Comparison of ENCODE assay signal across 22 cellular contexts in genomic region chr18:59570101-59570875, GRCh38.
DNase-seq lines count a peak whose midpoint lies in the region; TF ChIP-seq lines count a peak whose summit lies in the region.
"Had no signal": no experiment of that assay in that cellular context is flagged by ENCODE, and none has a peak within 500 bp of the region (broad histone marks: within the 10 kb centered on the region; RNA-seq: fewer than 3 reads in every experiment).

No MANE protein-coding gene starts in this region.

- H4K91ac ChIP-seq in neuronal stem cell (ENCODE audit: low read depth, low read length, poor library complexity): no peak overlapping the region

- H3K79me1 ChIP-seq in neuronal stem cell (ENCODE audit: low read depth, low read length): no peaks in the 10 kb centered on the region

- TF ChIP-seq CTCF in HFFc6 (IDR thresholded peaks at IDR 0.05): no peak
- no peak for TF ChIP-seq CTCF in glutamatergic neuron (IDR thresholded peaks at IDR 0.05; ENCODE audit: partially characterized antibody, unreplicated experiment)

- H3K36me3 Mint-ChIP-seq in HFFc6 (ENCODE audit: low read depth) (peaks cover 4% of the 10 kb centered on the region; the same call in 1 of the 2 replicates), glutamatergic neuron (ENCODE audit: unreplicated experiment) (no peaks in the 10 kb centered on the region)
- H3K36me3 Mint-ChIP-seq: activated naive CD8-positive, alpha-beta T cell treated with anti-CD3 and anti-CD28 coated beads, Interleukin-2, amount 10 ng/mL, durations not matched to agents 7 days and 5 days; naive B cell had no signal

- H3K4me2 ChIP-seq in neuronal stem cell (ENCODE audit: insufficient read depth, low read length, poor library complexity, severe bottlenecking): no peak overlapping the region

- H3K14ac ChIP-seq in neuronal stem cell (ENCODE audit: low read length): no peak overlapping the region

- H3K4me3 Mint-ChIP-seq in HFFc6: peak overlapping the region; percentile 7; the same call in 1 of the 2 replicates
- peak overlapping the region; percentile 67 for H3K4me3 Mint-ChIP-seq in glutamatergic neuron (ENCODE audit: unreplicated experiment)
- H3K4me3 Mint-ChIP-seq: activated B cell treated with CpG ODN at 0.5 μM for 24 hours; activated CD8-positive, alpha-beta T cell treated with anti-CD3 and anti-CD28 coated beads, Interleukin-2, amount 10 ng/mL, durations not matched to agents 7 days and 5 days; activated naive CD8-positive, alpha-beta T cell treated with anti-CD3 and anti-CD28 coated beads, Interleukin-2, amount 10 ng/mL, durations not matched to agents 7 days and 5 days; immature natural killer cell; naive B cell; T-helper 1 cell treated with Interleukin-12 subunit alpha and Interleukin-12 subunit beta and Interleukin-4 antibody, amounts not matched to agents 30 μg/mL and 1 μg/mL, for 36 hours had no signal

- no peaks in the 10 kb centered on the region for H3K36me3 ChIP-seq in neuronal stem cell (replicated peaks in 1 of 2; ENCODE audit: control insufficient read depth in 2 of 2, insufficient read depth in 2 of 2, low read length in 2 of 2)
- H3K36me3 ChIP-seq: lower lobe of right lung, vagina had no signal

- H3K4me1 Mint-ChIP-seq in HFFc6 (ENCODE audit: low read depth) (peaks cover 83% of the 10 kb centered on the region), glutamatergic neuron (ENCODE audit: low read depth, unreplicated experiment) (peaks cover 37% of the 10 kb centered on the region)
- H3K4me1 Mint-ChIP-seq: activated B cell treated with CpG ODN at 0.5 μM for 24 hours; activated naive CD8-positive, alpha-beta T cell treated with anti-CD3 and anti-CD28 coated beads, Interleukin-2, amount 10 ng/mL, durations not matched to agents 7 days and 5 days; immature natural killer cell had no signal

- H4K8ac ChIP-seq in neuronal stem cell (ENCODE audit: low read depth, low read length): no peak overlapping the region

- no peaks in the 10 kb centered on the region for H3K9me3 ChIP-seq in neuronal stem cell (replicated peaks in 1 of 2; ENCODE audit: control insufficient read depth in 2 of 2, insufficient read depth in 1 of 2, low read depth in 1 of 2, low read length in 2 of 2)
- H3K9me3 ChIP-seq: lower lobe of right lung, vagina had no signal

- H3K9me3 Mint-ChIP-seq in HFFc6 (no peaks in the 10 kb centered on the region), glutamatergic neuron (ENCODE audit: unreplicated experiment) (peaks cover 6% of the 10 kb centered on the region)
- H3K9me3 Mint-ChIP-seq: activated B cell treated with CpG ODN at 0.5 μM for 24 hours; activated naive CD8-positive, alpha-beta T cell treated with anti-CD3 and anti-CD28 coated beads, Interleukin-2, amount 10 ng/mL, durations not matched to agents 7 days and 5 days; naive B cell; T-helper 1 cell treated with Interleukin-12 subunit alpha and Interleukin-12 subunit beta and Interleukin-4 antibody, amounts not matched to agents 30 μg/mL and 1 μg/mL, for 36 hours had no signal

- DNase-seq in HFFc6 (no peak), NCI-H82 (lab: John Stamatoyannopoulos, UW) (peak; percentile 94), glutamatergic neuron (peak; percentile 72), renal cortical epithelial cell (ENCODE audit: low read depth) (peak; percentile 26), amygdala (lab: John Stamatoyannopoulos, UW) (no peak), neuronal stem cell (ENCODE audit: low spot score) (no peak)
- no peak for DNase-seq in activated CD4-positive, alpha-beta T cell treated with anti-CD3 and anti-CD28 coated beads for 48 hours
- DNase-seq: activated B cell treated with CpG ODN at 0.5 μM for 24 hours; activated CD8-positive, alpha-beta T cell treated with anti-CD3 and anti-CD28 coated beads, Interleukin-2, amount 10 ng/mL, durations not matched to agents 7 days and 5 days; activated naive CD8-positive, alpha-beta T cell treated with anti-CD3 and anti-CD28 coated beads, Interleukin-2, amount 10 ng/mL, durations not matched to agents 7 days and 5 days; AML-193; GDM1; immature natural killer cell; lower lobe of right lung; naive B cell; NCI-H1436 treated with DMSO at 0.1 percent for 48 hours; NCI-H345; Right ventricle myocardium superior; small intestine; stimulated activated CD4-positive, alpha-beta T cell treated with anti-CD3 and anti-CD28 coated beads, Interleukin-4, amount 100 ng/mL, for 4 hours had no signal

- H3K9ac ChIP-seq in neuronal stem cell (ENCODE audit: low read depth, low read length, poor library complexity): no peak overlapping the region

- H3K27ac ChIP-seq in neuronal stem cell (replicated peaks; ENCODE audit: low read length): no peak overlapping the region
- H3K27ac ChIP-seq: lower lobe of right lung, vagina had no signal

- no peak overlapping the region for H2AFZ ChIP-seq in neuronal stem cell (ENCODE audit: low read length)

- H2BK12ac ChIP-seq in neuronal stem cell (ENCODE audit: low read length): no peak overlapping the region

- H3K27me3 Mint-ChIP-seq in HFFc6 (ENCODE audit: insufficient read depth) (no peaks in the 10 kb centered on the region), glutamatergic neuron (ENCODE audit: unreplicated experiment) (peaks cover 3% of the 10 kb centered on the region)

- WGBS in neuronal stem cell (ENCODE audit: extremely low coverage in 2 of 2, insufficient read length in 2 of 2, insufficient replicate concordance in 1 of 2), 2 donors: no CpG with 5 or more reads among the region's 9 CpGs

- H3K4me1 ChIP-seq in neuronal stem cell (ENCODE audit: control insufficient read depth in 2 of 2, insufficient read depth in 1 of 2, low read depth in 1 of 2, low read length in 2 of 2): peaks cover 5 to 10% of the 10 kb centered on the region in 2 donors
- H3K4me1 ChIP-seq: vagina had no signal

- H2BK120ac ChIP-seq in neuronal stem cell (ENCODE audit: low read depth, low read length): no peak overlapping the region

- no peak overlapping the region for H3K23ac ChIP-seq in neuronal stem cell (ENCODE audit: low read depth, low read length, poor library complexity)

- H2AK5ac ChIP-seq in neuronal stem cell (ENCODE audit: low read depth, low read length): no peak overlapping the region

- H2BK15ac ChIP-seq in neuronal stem cell (ENCODE audit: low read length): no peak overlapping the region

- H2BK5ac ChIP-seq in neuronal stem cell (ENCODE audit: low read length): no peak overlapping the region

- H3K27ac Mint-ChIP-seq in HFFc6: peak overlapping the region; percentile 12; the same call in 1 of the 2 replicates
- H3K27ac Mint-ChIP-seq in glutamatergic neuron (ENCODE audit: unreplicated experiment): peak overlapping the region; percentile 98
- H3K27ac Mint-ChIP-seq: activated B cell treated with CpG ODN at 0.5 μM for 24 hours; activated CD8-positive, alpha-beta T cell treated with anti-CD3 and anti-CD28 coated beads, Interleukin-2, amount 10 ng/mL, durations not matched to agents 7 days and 5 days; activated naive CD8-positive, alpha-beta T cell treated with anti-CD3 and anti-CD28 coated beads, Interleukin-2, amount 10 ng/mL, durations not matched to agents 7 days and 5 days; immature natural killer cell; naive B cell; T-helper 1 cell treated with Interleukin-12 subunit alpha and Interleukin-12 subunit beta and Interleukin-4 antibody, amounts not matched to agents 30 μg/mL and 1 μg/mL, for 36 hours had no signal

- H3K4me3 ChIP-seq in neuronal stem cell (ENCODE audit: low read length in 2 of 2): no peak overlapping the region
- H3K4me3 ChIP-seq: lower lobe of right lung, vagina had no signal

- H3K27me3 ChIP-seq in neuronal stem cell (ENCODE audit: control insufficient read depth in 3 of 3, insufficient read depth in 3 of 3, low read depth in 1 of 3, low read length in 3 of 3): peaks cover 0 to 39% (median 0%) of the 10 kb centered on the region in 3 experiments
- H3K27me3 ChIP-seq: vagina had no signal

- H3K18ac ChIP-seq in neuronal stem cell (ENCODE audit: low read length): no peak overlapping the region

- H3K4ac ChIP-seq in neuronal stem cell (ENCODE audit: low read length): no peak overlapping the region

Comparison
In these comparisons a context has a peak if more than half of its experiments do, and no peak if none do; other contexts are left out.
1. DNase-seq: peak in NCI-H82 (single experiment), glutamatergic neuron (single experiment) and renal cortical epithelial cell (single experiment); none in HFFc6 (single experiment), amygdala (0 of 56), neuronal stem cell (single experiment) and activated CD4-positive, alpha-beta T cell treated with anti-CD3 and anti-CD28 coated beads for 48 hours (single experiment).